1 cellular context compared by ENCODE assay signal in genomic region chr12:42237052-42237852, GRCh38.
TF ChIP-seq lines count a peak whose summit lies in the region.

No MANE protein-coding gene starts in this region.

TF ChIP-seq in HepG2, 621 proteins besides CTCF, POLR2A, EP300 and RAD21 (continued from another document and continues in another):
- peak; percentile 52; the same call in 1 of the 2 replicates for TF ChIP-seq SKIL (CRISPR knock-in tag; IDR thresholded peaks at IDR 0.05; ENCODE audit: borderline replicate concordance)
- TF ChIP-seq ZNF142 (CRISPR knock-in tag; IDR thresholded peaks at IDR 0.05) = no peak
- no peak for TF ChIP-seq ZBTB37 (CRISPR knock-in tag; IDR thresholded peaks at IDR 0.05)
- peak; percentile 34 for TF ChIP-seq HNRNPLL (IDR thresholded peaks at IDR 0.05; ENCODE audit: low read depth, low read length, poor library complexity, severe bottlenecking)
- TF ChIP-seq MEF2D (CRISPR knock-in tag; IDR thresholded peaks at IDR 0.05) = no peak
- TF ChIP-seq DRAP1 (CRISPR knock-in tag; IDR thresholded peaks at IDR 0.05) = peak; percentile 35; the same call in 1 of the 2 replicates
- TF ChIP-seq ZNF761 (CRISPR knock-in tag; conservative IDR thresholded peaks at IDR 0.05) = peak; percentile 35; the same call in 1 of the 2 replicates
- peak; percentile 55; the same call in 1 of the 2 replicates for TF ChIP-seq ARID5B (CRISPR knock-in tag; IDR thresholded peaks at IDR 0.05)
- 0 out of 2 replicates have a peak, but pooled peaks have one; percentile 46 for TF ChIP-seq REPIN1 (CRISPR knock-in tag; IDR thresholded peaks at IDR 0.05; ENCODE audit: borderline replicate concordance, low read depth)
- TF ChIP-seq ZNF768 (CRISPR knock-in tag; IDR thresholded peaks at IDR 0.05) = peak; percentile 63; the same call in 1 of the 2 replicates
- no peak for TF ChIP-seq NONO (IDR thresholded peaks at IDR 0.05)
- peak; percentile 56; the same call in 1 of the 2 replicates for TF ChIP-seq NONO (CRISPR knock-in tag; conservative IDR thresholded peaks at IDR 0.05)
- no peak for TF ChIP-seq SP1 (IDR thresholded peaks at IDR 0.05)
- TF ChIP-seq SP1 (CRISPR knock-in tag; IDR thresholded peaks at IDR 0.05) = peak; percentile 25; the same call in 1 of the 2 replicates
- TF ChIP-seq FOXK2 (IDR thresholded peaks at IDR 0.05) = no peak
- TF ChIP-seq MTF1 (CRISPR knock-in tag; IDR thresholded peaks at IDR 0.05) = no peak
- peak; percentile 83; the same call in 1 of the 2 replicates for TF ChIP-seq ZNF691 (CRISPR knock-in tag; IDR thresholded peaks at IDR 0.05; ENCODE audit: borderline replicate concordance, low read depth)
- TF ChIP-seq ZNF879 (CRISPR knock-in tag; IDR thresholded peaks at IDR 0.05) = no peak
- no peak for TF ChIP-seq ZNF75D (CRISPR knock-in tag; IDR thresholded peaks at IDR 0.05; ENCODE audit: borderline replicate concordance)
- TF ChIP-seq TRAFD1 (CRISPR knock-in tag; IDR thresholded peaks at IDR 0.05; ENCODE audit: borderline replicate concordance) = no peak
- TF ChIP-seq CENPBD1 (CRISPR knock-in tag; IDR thresholded peaks at IDR 0.05; ENCODE audit: borderline replicate concordance, low read depth) = no peak
- TF ChIP-seq RFXAP (CRISPR knock-in tag; IDR thresholded peaks at IDR 0.05; ENCODE audit: borderline replicate concordance) = no peak
- no peak for TF ChIP-seq GFI1 (CRISPR knock-in tag; IDR thresholded peaks at IDR 0.05; ENCODE audit: borderline replicate concordance)
- TF ChIP-seq MTA3 (CRISPR knock-in tag; IDR thresholded peaks at IDR 0.05) = no peak
- no peak for TF ChIP-seq MLXIP (CRISPR knock-in tag; IDR thresholded peaks at IDR 0.05; ENCODE audit: borderline replicate concordance)
- peak; percentile 40; the same call in 1 of the 2 replicates for TF ChIP-seq CBFB (CRISPR knock-in tag; IDR thresholded peaks at IDR 0.05)
- TF ChIP-seq ZNF670 (CRISPR knock-in tag; IDR thresholded peaks at IDR 0.05; ENCODE audit: borderline replicate concordance) = no peak
- peak; percentile 73; the same call in 1 of the 2 replicates for TF ChIP-seq ZMYM3 (CRISPR knock-in tag; IDR thresholded peaks at IDR 0.05)
- 0 out of 2 replicates have a peak, but pooled peaks have one; percentile 27 for TF ChIP-seq ERF (CRISPR knock-in tag; IDR thresholded peaks at IDR 0.05)
- peak; percentile 18; the same call in 1 of the 2 replicates for TF ChIP-seq PAXIP1 (CRISPR knock-in tag; conservative IDR thresholded peaks at IDR 0.05)
- 0 out of 2 replicates have a peak, but pooled peaks have one; percentile 20 for TF ChIP-seq ISL2 (CRISPR knock-in tag; IDR thresholded peaks at IDR 0.05)
